11 cellular contexts compared by ENCODE assay signal in genomic region chr13:43058836-43059235, GRCh38. TPM values are rescaled to one million over a fixed set of nuclear protein-coding genes. Genes with fewer than 3 reads are reported as not detected.
DNase-seq lines count a peak whose midpoint lies in the region; ATAC-seq, FAIRE-seq and TF ChIP-seq lines count a peak whose summit lies in the region.
"Had no signal": no experiment of that assay in that cellular context is flagged by ENCODE, and none has a peak within 500 bp of the region (broad histone marks: within the 10 kb centered on the region; RNA-seq: fewer than 3 reads in every experiment).

No MANE protein-coding gene starts in this region.

- no peaks in the 10 kb centered on the region for H4K20me1 ChIP-seq in keratinocyte (ENCODE audit: control insufficient read depth, extremely low read depth, insufficient read depth, low read length)

- H3K4me1 ChIP-seq in breast epithelium (peaks cover 0 to 6% of the 10 kb centered on the region in 2 donors), keratinocyte (ENCODE audit: control insufficient read depth, extremely low read depth, insufficient read depth, low read length) (peaks cover 53% of the 10 kb centered on the region), thymus (ENCODE audit: control insufficient read depth, insufficient read depth, low read length) (peaks cover 20% of the 10 kb centered on the region), ovary (ENCODE audit: insufficient read depth) (no peaks in the 10 kb centered on the region)

- no peaks in the 10 kb centered on the region for H3K9me3 Mint-ChIP-seq in MCF 10A (ENCODE audit: unreplicated experiment)
- no peaks in the 10 kb centered on the region for H3K9me3 Mint-ChIP-seq in activated T-helper 1 cell treated with anti-CD3 and anti-CD28 coated beads, Interleukin-12 subunit alpha, Interleukin-12 subunit beta, Interleukin-2, Interleukin-4 antibody, amounts not matched to agents 30 ng/mL and 10 ng/mL and 1 ng/mL, durations not matched to agents 14 hours and 24 hours and 36 hours

- no peaks in the 10 kb centered on the region for H3K9me1 ChIP-seq in keratinocyte (ENCODE audit: control insufficient read depth, extremely low read depth, insufficient read depth, low read length)

- 98% methylated on average over 6 of the region's 6 CpGs for WGBS in thymus
- WGBS in ovary, 3 donors: 24 to 28% (median 28%) methylated on average over 6 of the region's 6 CpGs

- H3K9me3 ChIP-seq in breast epithelium: no peaks in the 10 kb centered on the region
- H3K9me3 ChIP-seq in keratinocyte (ENCODE audit: control insufficient read depth, low read depth, low read length): no peaks in the 10 kb centered on the region
- H3K9me3 ChIP-seq in thymus (ENCODE audit: control insufficient read depth): no peaks in the 10 kb centered on the region
- no peaks in the 10 kb centered on the region for H3K9me3 ChIP-seq in ovary

- H3K27ac ChIP-seq in breast epithelium: peak overlapping the region; percentile 29 to 41
- H3K27ac ChIP-seq in keratinocyte (ENCODE audit: control insufficient read depth, insufficient read depth, low read length): peak overlapping the region; percentile 87
- peak overlapping the region; percentile 22 for H3K27ac ChIP-seq in thymus (ENCODE audit: low read depth)
- H3K27ac ChIP-seq in ovary: no peak overlapping the region
- H3K27ac ChIP-seq: parathyroid adenoma had no signal

- H2AFZ ChIP-seq in keratinocyte (ENCODE audit: control insufficient read depth, low read length): no peak overlapping the region
- H2AFZ ChIP-seq: parathyroid adenoma had no signal

- CTCF ChIA-PET in MCF 10A (lab: Yijun Ruan, JAX): interaction anchor here (0.7 to 1.7 kb wide), 2 partner anchors 26 to 851 kb away, joined by 3 to 8 read pairs; no protein-coding TSS in a partner anchor

- POLR2A ChIA-PET in MCF 10A (lab: Yijun Ruan, JAX): interaction anchor here (0.7 to 2.3 kb wide), 7 partner anchors 8 to 361 kb away, joined by 3 to 12 read pairs (median 3); no protein-coding TSS in a partner anchor

- H3K27ac Mint-ChIP-seq in MCF 10A (ENCODE audit: low read depth, unreplicated experiment): no peak overlapping the region
- peak overlapping the region; percentile 78 for H3K27ac Mint-ChIP-seq in activated T-helper 1 cell treated with anti-CD3 and anti-CD28 coated beads, Interleukin-12 subunit alpha, Interleukin-12 subunit beta, Interleukin-2, Interleukin-4 antibody, amounts not matched to agents 30 ng/mL and 10 ng/mL and 1 ng/mL, durations not matched to agents 14 hours and 24 hours and 36 hours

- intact Hi-C loops in breast epithelium (cut with DNase I; ENCODE audit: low total_unique reads): no loop called here
- intact Hi-C loops in MCF 10A (cut with micrococcal nuclease): loop anchor here (2.0 kb wide), 2 partner anchors 62 to 90 kb away; no protein-coding TSS in a partner anchor
- intact Hi-C loops in activated T-helper 1 cell treated with anti-CD3 and anti-CD28 coated beads, Interleukin-12 subunit alpha, Interleukin-12 subunit beta, Interleukin-2, Interleukin-4 antibody, amounts not matched to agents 30 ng/mL and 10 ng/mL and 1 ng/mL, durations not matched to agents 14 hours and 24 hours and 36 hours (cut with micrococcal nuclease): no loop called here
- intact Hi-C loops in ovary (cut with DNase I): no loop called here

- H3K9ac ChIP-seq in keratinocyte (ENCODE audit: control insufficient read depth, extremely low read depth, insufficient read depth, low read length): no peak overlapping the region
- H3K9ac ChIP-seq: parathyroid adenoma had no signal

- dilution Hi-C loops in keratinocyte (cut with MboI; ENCODE audit: extremely low pct_ligation_motif_present, low sequenced_read_pairs): no loop called here

- H3K4me3 Mint-ChIP-seq in MCF 10A (ENCODE audit: unreplicated experiment): no peak overlapping the region
- no peak overlapping the region for H3K4me3 Mint-ChIP-seq in activated T-helper 1 cell treated with anti-CD3 and anti-CD28 coated beads, Interleukin-12 subunit alpha, Interleukin-12 subunit beta, Interleukin-2, Interleukin-4 antibody, amounts not matched to agents 30 ng/mL and 10 ng/mL and 1 ng/mL, durations not matched to agents 14 hours and 24 hours and 36 hours

- no peak for TF ChIP-seq EP300 in ovary (IDR thresholded peaks at IDR 0.05)

- TF ChIP-seq POLR2A in breast epithelium (IDR thresholded peaks at IDR 0.05) (no peak), ovary (IDR thresholded peaks at IDR 0.05) (no peak)

- H3K4me1 Mint-ChIP-seq in MCF 10A (ENCODE audit: insufficient read depth, unreplicated experiment): peaks cover 47% of the 10 kb centered on the region
- peaks cover 29% of the 10 kb centered on the region for H3K4me1 Mint-ChIP-seq in activated T-helper 1 cell treated with anti-CD3 and anti-CD28 coated beads, Interleukin-12 subunit alpha, Interleukin-12 subunit beta, Interleukin-2, Interleukin-4 antibody, amounts not matched to agents 30 ng/mL and 10 ng/mL and 1 ng/mL, durations not matched to agents 14 hours and 24 hours and 36 hours (ENCODE audit: low read depth)

- H3K79me2 ChIP-seq in keratinocyte (ENCODE audit: control insufficient read depth, insufficient read depth, low read length): peaks cover 49% of the 10 kb centered on the region

- H3K36me3 ChIP-seq in breast epithelium: no peaks in the 10 kb centered on the region
- H3K36me3 ChIP-seq in keratinocyte (ENCODE audit: control insufficient read depth in 2 of 2, extremely low read depth in 1 of 2, insufficient read depth in 2 of 2, low read length in 2 of 2): peaks cover 0 to 6% of the 10 kb centered on the region in 2 experiments
- no peaks in the 10 kb centered on the region for H3K36me3 ChIP-seq in thymus (ENCODE audit: control insufficient read depth, insufficient read depth)
- no peaks in the 10 kb centered on the region for H3K36me3 ChIP-seq in ovary

- BruUV-seq in MCF 10A (replicated peaks; lab: Mats Ljungman, UMichigan): no TSS peak

- DNase-seq in breast epithelium (ENCODE audit: low spot score in 2 of 2) (no peak), MCF 10A (ENCODE audit: unreplicated experiment) (no peak), keratinocyte (ENCODE audit: low read depth, low spot score) (no peak), ovary (no peak), GF-D8 (lab: John Stamatoyannopoulos, UW) (no peak)
- DNase-seq in activated T-helper 1 cell treated with anti-CD3 and anti-CD28 coated beads, Interleukin-12 subunit alpha, Interleukin-12 subunit beta, Interleukin-2, Interleukin-4 antibody, amounts not matched to agents 30 ng/mL and 10 ng/mL and 1 ng/mL, durations not matched to agents 14 hours and 24 hours and 36 hours (ENCODE audit: low spot score): no peak

- ATAC-seq in esophagus mucosa: no peak

- peaks cover 5% of the 10 kb centered on the region for H3K36me3 Mint-ChIP-seq in MCF 10A (ENCODE audit: insufficient read depth, unreplicated experiment)
- H3K36me3 Mint-ChIP-seq in activated T-helper 1 cell treated with anti-CD3 and anti-CD28 coated beads, Interleukin-12 subunit alpha, Interleukin-12 subunit beta, Interleukin-2, Interleukin-4 antibody, amounts not matched to agents 30 ng/mL and 10 ng/mL and 1 ng/mL, durations not matched to agents 14 hours and 24 hours and 36 hours (ENCODE audit: low read depth): peaks cover 19% of the 10 kb centered on the region

- H3K27me3 ChIP-seq in breast epithelium (no peaks in the 10 kb centered on the region), keratinocyte (ENCODE audit: control insufficient read depth, extremely low read depth, insufficient read depth, low read length) (no peaks in the 10 kb centered on the region), thymus (ENCODE audit: control insufficient read depth, insufficient read depth) (no peaks in the 10 kb centered on the region), ovary (no peaks in the 10 kb centered on the region)

- FAIRE-seq in keratinocyte (lab: Jason Lieb, UNC): no peak
- FAIRE-seq: HTR-8/SVneo, islet of Langerhans had no signal

- no peak overlapping the region for H3K4me3 ChIP-seq in breast epithelium
- no peak overlapping the region for H3K4me3 ChIP-seq in keratinocyte (ENCODE audit: control insufficient read depth in 2 of 3, extremely low read depth in 1 of 3, insufficient read depth in 2 of 3, low read depth in 1 of 3, low read length in 3 of 3)
- no peak overlapping the region for H3K4me3 ChIP-seq in thymus (ENCODE audit: low read length)
- no peak overlapping the region for H3K4me3 ChIP-seq in ovary

- H3K4me2 ChIP-seq in keratinocyte (ENCODE audit: control insufficient read depth, extremely low read depth, insufficient read depth, low read depth, low read length): no peak overlapping the region

- no peaks in the 10 kb centered on the region for H3K27me3 Mint-ChIP-seq in MCF 10A (ENCODE audit: insufficient read depth, unreplicated experiment)
- H3K27me3 Mint-ChIP-seq in activated T-helper 1 cell treated with anti-CD3 and anti-CD28 coated beads, Interleukin-12 subunit alpha, Interleukin-12 subunit beta, Interleukin-2, Interleukin-4 antibody, amounts not matched to agents 30 ng/mL and 10 ng/mL and 1 ng/mL, durations not matched to agents 14 hours and 24 hours and 36 hours (ENCODE audit: insufficient read depth): no peaks in the 10 kb centered on the region

- TF ChIP-seq CTCF in breast epithelium (IDR thresholded peaks at IDR 0.05): no peak
- TF ChIP-seq CTCF in MCF 10A (IDR thresholded peaks at IDR 0.05; ENCODE audit: unreplicated experiment): no peak
- TF ChIP-seq CTCF in keratinocyte (optimal IDR thresholded peaks at IDR 0.05 in 1 of 3, IDR thresholded peaks at IDR 0.05 in 1 of 3, conservative IDR thresholded peaks at IDR 0.05 in 1 of 3; ENCODE audit: extremely low read depth in 1 of 3, insufficient read depth in 2 of 3, low read length in 3 of 3): no peak
- TF ChIP-seq CTCF in ovary (IDR thresholded peaks at IDR 0.05): no peak

RNA-seq across cellular contexts. Expression of gene DNAJC15, which starts 35.5 kb away (rescaled TPM):
- total RNA-seq in breast epithelium: 10 to 100 TPM in 2 of 3 donors, 1 to 10 TPM in 1; 9.2 to 14.4 (median 12.9) TPM
- 32.4 and 34.0 TPM in 2 replicates for total RNA-seq in MCF 10A (2022)
- 18.5 and 20.5 TPM in 2 replicates for total RNA-seq in activated T-helper 1 cell treated with anti-CD3 and anti-CD28 coated beads, Interleukin-12 subunit alpha, Interleukin-12 subunit beta, Interleukin-2, Interleukin-4 antibody, amounts not matched to agents 30 ng/mL and 10 ng/mL and 1 ng/mL, durations not matched to agents 14 hours and 24 hours and 36 hours
- 38.5 to 43.2 TPM (median 39.6 TPM) in 3 replicates for polyA plus RNA-seq in keratinocyte
- 64.8 TPM for polyA plus RNA-seq in keratinocyte (2011; ENCODE audit: low read depth)
- polyA plus RNA-seq in keratinocyte (2011; cell fraction: cytosol; rRNA removed): 22.0 and 31.9 TPM in 2 replicates
- 13.3 and 14.5 TPM in 2 replicates for polyA plus RNA-seq in keratinocyte (2011; cell fraction: nucleus; rRNA removed)
- 16.7 and 33.0 TPM in 2 replicates for polyA plus RNA-seq in keratinocyte (2012; ENCODE audit: low replicate concordance)
- 19.0 to 25.1 TPM (median 21.8 TPM) in 3 replicates for polyA minus RNA-seq in keratinocyte
- 28.0 TPM for polyA minus RNA-seq in keratinocyte (2011; cell fraction: cytosol; rRNA and poly(A)+ RNA removed)
- polyA minus RNA-seq in keratinocyte (2011; cell fraction: nucleus; rRNA and poly(A)+ RNA removed): 5.3 and 8.4 TPM in 2 replicates
- polyA plus RNA-seq in thymus: 20.6 TPM
- 4.9 TPM for total RNA-seq in esophagus mucosa
- total RNA-seq in ovary: 1 to 10 TPM in 5 of 7 donors, under 1 TPM in 2; 0.23 to 6.2 (median 2.9) TPM
- 1 to 10 TPM; 2.2 to 4.6 TPM for polyA plus RNA-seq in ovary

Comparison
In these comparisons a context has a peak if more than half of its experiments do, and no peak if none do; other contexts are left out.
1. H3K27ac ChIP-seq: peak in breast epithelium (2 of 2), keratinocyte (single experiment) and thymus (single experiment); none in ovary (0 of 2).